ENCODE assay signal across 1 cellular context in the genomic region with DNA sequence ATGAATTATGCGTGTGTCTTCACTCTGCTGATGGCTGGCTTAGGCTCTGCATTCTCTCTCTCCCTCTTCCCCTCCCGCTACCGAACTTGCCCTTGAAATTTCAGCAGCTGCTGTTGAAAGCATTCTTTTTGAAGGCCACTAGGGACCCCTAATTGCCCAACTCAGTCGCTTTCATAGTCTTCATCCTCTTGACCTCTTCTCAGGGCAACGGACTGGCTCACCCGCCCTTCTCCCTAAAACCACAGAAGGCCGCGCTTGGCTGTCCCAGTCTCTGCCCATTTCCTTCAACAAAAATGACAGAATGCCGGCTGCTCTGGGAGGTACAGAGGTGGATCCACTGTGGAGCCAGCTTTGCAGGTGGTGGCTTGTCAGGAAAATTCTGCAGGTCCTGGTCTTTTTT.
TF ChIP-seq lines count a peak whose summit lies in the region.

No MANE protein-coding gene starts in this region.

TF ChIP-seq in IMR-90, 13 proteins besides CTCF, POLR2A, EP300 and RAD21:
- TF ChIP-seq NFE2L2 (IDR thresholded peaks at IDR 0.05; ENCODE audit: low read depth, low read length) (no peak), MXI1 (IDR thresholded peaks at IDR 0.05; ENCODE audit: borderline replicate concordance, low read depth, low read length) (no peak), RCOR1 (IDR thresholded peaks at IDR 0.05; ENCODE audit: insufficient replicate concordance, low read length) (no peak), MAFK (IDR thresholded peaks at IDR 0.05; ENCODE audit: low read depth, low read length) (no peak), BHLHE40 (IDR thresholded peaks at IDR 0.05; ENCODE audit: low read depth, low read length) (no peak), CEBPB (IDR thresholded peaks at IDR 0.05; ENCODE audit: low read depth, low read length) (no peak), MAZ (IDR thresholded peaks at IDR 0.05; ENCODE audit: borderline replicate concordance, low read depth, low read length) (no peak), CHD1 (IDR thresholded peaks at IDR 0.05; ENCODE audit: low read depth, low read length) (no peak), RFX5 (IDR thresholded peaks at IDR 0.05; ENCODE audit: low read depth, low read length) (no peak), SMC3 (IDR thresholded peaks at IDR 0.05; ENCODE audit: low read depth, low read length) (no peak), FOS (IDR thresholded peaks at IDR 0.05; ENCODE audit: low read depth, low read length) (no peak)
- TF ChIP-seq, protein P1, sequence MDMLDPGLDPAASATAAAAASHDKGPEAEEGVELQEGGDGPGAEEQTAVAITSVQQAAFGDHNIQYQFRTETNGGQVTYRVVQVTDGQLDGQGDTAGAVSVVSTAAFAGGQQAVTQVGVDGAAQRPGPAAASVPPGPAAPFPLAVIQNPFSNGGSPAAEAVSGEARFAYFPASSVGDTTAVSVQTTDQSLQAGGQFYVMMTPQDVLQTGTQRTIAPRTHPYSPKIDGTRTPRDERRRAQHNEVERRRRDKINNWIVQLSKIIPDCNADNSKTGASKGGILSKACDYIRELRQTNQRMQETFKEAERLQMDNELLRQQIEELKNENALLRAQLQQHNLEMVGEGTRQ (IDR thresholded peaks at IDR 0.05; ENCODE audit: low read depth, low read length) = no peak
- TF ChIP-seq, protein P2, sequence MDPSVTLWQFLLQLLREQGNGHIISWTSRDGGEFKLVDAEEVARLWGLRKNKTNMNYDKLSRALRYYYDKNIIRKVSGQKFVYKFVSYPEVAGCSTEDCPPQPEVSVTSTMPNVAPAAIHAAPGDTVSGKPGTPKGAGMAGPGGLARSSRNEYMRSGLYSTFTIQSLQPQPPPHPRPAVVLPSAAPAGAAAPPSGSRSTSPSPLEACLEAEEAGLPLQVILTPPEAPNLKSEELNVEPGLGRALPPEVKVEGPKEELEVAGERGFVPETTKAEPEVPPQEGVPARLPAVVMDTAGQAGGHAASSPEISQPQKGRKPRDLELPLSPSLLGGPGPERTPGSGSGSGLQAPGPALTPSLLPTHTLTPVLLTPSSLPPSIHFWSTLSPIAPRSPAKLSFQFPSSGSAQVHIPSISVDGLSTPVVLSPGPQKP (IDR thresholded peaks at IDR 0.05; ENCODE audit: borderline replicate concordance, low read depth, low read length) = no peak
TF ChIP-seq in IMR-90: peak in this region for 0.
